ENCODE assay signal across 8 cellular contexts in the genomic region with DNA sequence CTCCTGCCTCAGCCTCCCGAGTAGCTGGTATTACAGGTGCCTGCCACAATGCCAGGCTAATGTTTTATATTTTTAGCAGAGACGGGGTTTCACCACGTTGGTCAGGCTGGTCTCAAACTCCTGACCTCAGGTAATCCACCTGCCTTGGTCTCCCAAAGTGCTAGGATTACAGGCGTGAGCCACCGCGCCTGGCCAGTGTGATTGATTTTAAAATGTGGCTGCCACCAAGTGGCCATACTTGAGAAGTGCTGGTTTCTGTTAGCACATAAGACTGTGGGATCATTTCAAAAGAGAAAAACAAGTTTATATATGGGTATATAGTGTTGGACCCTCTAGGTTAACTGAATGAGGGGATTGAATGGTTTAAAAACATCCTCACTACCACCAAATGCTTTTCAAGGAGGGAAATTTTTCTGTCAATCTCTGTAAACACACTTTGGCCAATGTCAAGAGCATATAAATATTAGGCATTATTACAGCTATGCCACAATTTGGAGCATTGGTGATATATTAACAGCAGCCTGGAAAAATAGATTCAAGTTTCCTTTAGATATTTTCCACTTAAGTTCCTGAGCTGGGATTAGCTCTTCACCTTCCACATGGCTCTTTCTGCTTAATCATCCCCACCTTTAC. TPM values are rescaled to one million over a fixed set of nuclear protein-coding genes. Genes with fewer than 3 reads are reported as not detected.
DNase-seq lines count a peak whose midpoint lies in the region; ATAC-seq and TF ChIP-seq lines count a peak whose summit lies in the region.

No MANE protein-coding gene starts in this region.

- H3K9ac ChIP-seq in HCT116 (ENCODE audit: low read length): no peak overlapping the region

- no peak for TF ChIP-seq POLR2A in HCT116 (IDR thresholded peaks at IDR 0.05; ENCODE audit: borderline replicate concordance, extremely low read depth, insufficient read depth, insufficient read length)

- CTCF ChIA-PET in HCT116 (lab: Charles Lee): interaction anchor here (1.0 to 1.8 kb wide), 3 partner anchors 37 to 189 kb away, joined by 3 to 16 read pairs (median 4); no protein-coding TSS in a partner anchor

- RAD21 ChIA-PET in HCT116 (lab: Charles Lee; ENCODE audit: low non-redundant PET in 1 of 2, low total read pairs in 2 of 2, uncharacterized antibody in 2 of 2, unreplicated experiment in 2 of 2): no interaction called here

- peak; percentile 13 for DNase-seq in HCT116 (ENCODE audit: low read depth, low spot score)
- peak; percentile 48 for DNase-seq in dedifferentiated amniotic fluid mesenchymal stem cell (ENCODE audit: extremely low spot score)
- peak in 1 of 2 donors; percentile 32 for DNase-seq in memory B cell (ENCODE audit: low spot score in 2 of 2)
- no peak for DNase-seq in aorta
- no peak for DNase-seq in OCI-M2 (lab: John Stamatoyannopoulos, UW; ENCODE audit: unreplicated experiment)
- no peak for DNase-seq in inferior parietal cortex (ENCODE audit: extremely low spot score)

- H3K27ac ChIP-seq in C4-2B (no peak overlapping the region), HCT116 (ENCODE audit: low read depth, low read length) (no peak overlapping the region), aorta (ENCODE audit: low read depth in 1 of 2, low read length in 2 of 2) (no peak overlapping the region)

- TF ChIP-seq CTCF in C4-2B (conservative IDR thresholded peaks at IDR 0.05): peak; percentile 82
- TF ChIP-seq CTCF in HCT116 (IDR thresholded peaks at IDR 0.05 in 2 of 3, conservative IDR thresholded peaks at IDR 0.05 in 1 of 3; ENCODE audit: borderline replicate concordance in 1 of 3, insufficient read depth in 1 of 3, low read depth in 2 of 3, low read length in 2 of 3): peak; percentile 52 to 65 (median 62); a peak in 5 of 6 replicates

- no peaks in the 10 kb centered on the region for H3K9me3 Mint-ChIP-seq in T-helper 1 cell treated with Interleukin-12 subunit alpha and Interleukin-12 subunit beta and Interleukin-4 antibody, amounts not matched to agents 30 μg/mL and 1 μg/mL, for 36 hours
- no peaks in the 10 kb centered on the region for H3K9me3 Mint-ChIP-seq in memory B cell

- H3K27ac Mint-ChIP-seq in T-helper 1 cell treated with Interleukin-12 subunit alpha and Interleukin-12 subunit beta and Interleukin-4 antibody, amounts not matched to agents 30 μg/mL and 1 μg/mL, for 36 hours: peak overlapping the region; percentile 62
- peak overlapping the region; percentile 58 for H3K27ac Mint-ChIP-seq in memory B cell

- no peaks in the 10 kb centered on the region for H4K20me1 ChIP-seq in HCT116 (ENCODE audit: insufficient read depth)

- no peaks in the 10 kb centered on the region for H3K9me2 ChIP-seq in HCT116 (ENCODE audit: insufficient read depth)

- H3K9me3 ChIP-seq in HCT116 (ENCODE audit: control insufficient read depth in 1 of 2, insufficient read depth in 1 of 2, low read depth in 1 of 2, low read length in 2 of 2) (no peaks in the 10 kb centered on the region), aorta (ENCODE audit: control insufficient read depth, low read length) (no peaks in the 10 kb centered on the region)

- H3K4me2 ChIP-seq in HCT116 (ENCODE audit: low read length): no peak overlapping the region

- no peaks in the 10 kb centered on the region for H3K27me3 ChIP-seq in HCT116 (ENCODE audit: insufficient read depth, low read length)
- no peaks in the 10 kb centered on the region for H3K27me3 ChIP-seq in aorta (ENCODE audit: control insufficient read depth in 1 of 2, insufficient read depth in 2 of 2, low read length in 1 of 2)

- WGBS in aorta, 2 donors: 35 to 40% methylated on average over 6 of the region's 6 CpGs

- H3K4me1 Mint-ChIP-seq in T-helper 1 cell treated with Interleukin-12 subunit alpha and Interleukin-12 subunit beta and Interleukin-4 antibody, amounts not matched to agents 30 μg/mL and 1 μg/mL, for 36 hours (ENCODE audit: low read depth): peaks cover 10% of the 10 kb centered on the region
- H3K4me1 Mint-ChIP-seq in memory B cell: peaks cover 2% of the 10 kb centered on the region

- POLR2A ChIA-PET in HCT116 (lab: Charles Lee): no interaction called here

- no peak overlapping the region for H3K4me3 Mint-ChIP-seq in T-helper 1 cell treated with Interleukin-12 subunit alpha and Interleukin-12 subunit beta and Interleukin-4 antibody, amounts not matched to agents 30 μg/mL and 1 μg/mL, for 36 hours
- no peak overlapping the region for H3K4me3 Mint-ChIP-seq in memory B cell

- TF ChIP-seq RAD21 in HCT116 (IDR thresholded peaks at IDR 0.05; ENCODE audit: low read depth): peak; percentile 72

- peaks cover 68% of the 10 kb centered on the region for H3K36me3 Mint-ChIP-seq in T-helper 1 cell treated with Interleukin-12 subunit alpha and Interleukin-12 subunit beta and Interleukin-4 antibody, amounts not matched to agents 30 μg/mL and 1 μg/mL, for 36 hours (ENCODE audit: low read depth)
- peaks cover 42% of the 10 kb centered on the region for H3K36me3 Mint-ChIP-seq in memory B cell

- H3K4me1 ChIP-seq in HCT116 (ENCODE audit: control insufficient read depth in 1 of 2, insufficient read depth in 2 of 2, low read length in 2 of 2): no peaks in the 10 kb centered on the region
- no peaks in the 10 kb centered on the region for H3K4me1 ChIP-seq in aorta (ENCODE audit: control insufficient read depth in 1 of 2, insufficient read depth in 2 of 2, low read length in 2 of 2)

- no peak overlapping the region for H2AFZ ChIP-seq in HCT116 (ENCODE audit: low read depth, low read length, poor library complexity, severe bottlenecking)

- no TSS peak for BruUV-seq in HCT116 (replicated peaks; lab: Mats Ljungman, UMichigan)

- ATAC-seq in HCT116: peak; percentile 88
- peak; percentile 68 for ATAC-seq in memory B cell (ENCODE audit: low read depth)
- ATAC-seq in aorta (ENCODE audit: low FRiP score): peak; percentile 65

- intact Hi-C loops in HCT116 (cut with micrococcal nuclease) (loop anchor here (1.0 kb wide), 2 partner anchors 153 to 189 kb away; no protein-coding TSS in a partner anchor), aorta (cut with DNase I) (loop anchor here (5.0 kb wide), 1 partner anchor 154 kb away; no protein-coding TSS in a partner anchor)

- H3K4me3 ChIP-seq in HCT116 (replicated peaks in 1 of 2; ENCODE audit: low read depth in 1 of 2, low read length in 2 of 2): no peak overlapping the region
- H3K4me3 ChIP-seq in aorta (ENCODE audit: low read length in 2 of 2): no peak overlapping the region

- peaks cover 70 to 72% of the 10 kb centered on the region in 2 experiments for H3K36me3 ChIP-seq in HCT116 (ENCODE audit: control insufficient read depth in 1 of 2, insufficient read depth in 2 of 2, low read length in 2 of 2)
- peaks cover 14 to 23% of the 10 kb centered on the region in 2 donors for H3K36me3 ChIP-seq in aorta (ENCODE audit: control insufficient read depth in 1 of 2, insufficient read depth in 2 of 2, low read length in 1 of 2)

- no peaks in the 10 kb centered on the region for H3K79me2 ChIP-seq in HCT116 (ENCODE audit: insufficient read depth, low read length)

- no peaks in the 10 kb centered on the region for H3K27me3 Mint-ChIP-seq in T-helper 1 cell treated with Interleukin-12 subunit alpha and Interleukin-12 subunit beta and Interleukin-4 antibody, amounts not matched to agents 30 μg/mL and 1 μg/mL, for 36 hours (ENCODE audit: low read depth)
- H3K27me3 Mint-ChIP-seq in memory B cell: no peaks in the 10 kb centered on the region

TF ChIP-seq in HCT116, 20 proteins besides CTCF, POLR2A, EP300 and RAD21:
- no peak for TF ChIP-seq EGR1 (IDR thresholded peaks at IDR 0.05; ENCODE audit: low read depth)
TF ChIP-seq in HCT116: peak in this region for 0.

RNA-seq across cellular contexts. Expression of a gene that starts 13.5 kb away (rescaled TPM):
- total RNA-seq in HCT116 (2021; ENCODE audit: unreplicated experiment) (13.5 TPM), aorta (1 to 10 TPM; 4.3 to 6.1 TPM)
- polyA plus RNA-seq in HCT116 (2012): 5.6 and 7.3 TPM in 2 replicates
- polyA plus RNA-seq in aorta: 1 to 10 TPM in 1 of 2 donors, under 1 TPM in 1; 0.75 to 2.7 TPM

RNA-seq across cellular contexts. Expression of a gene that starts 18.9 kb away (rescaled TPM):
- total RNA-seq in HCT116 (2021; ENCODE audit: unreplicated experiment): 98.1 TPM
- polyA plus RNA-seq in HCT116 (2012): 58.9 and 59.8 TPM in 2 replicates
- 100 to 1,000 TPM in 1 of 2 donors, 10 to 100 TPM in 1; 99.1 to 108 TPM for total RNA-seq in aorta
- polyA plus RNA-seq in aorta: 10 to 100 TPM; 51.8 to 58.3 TPM

RNA-seq across cellular contexts. Expression of a gene that starts 34.9 kb away (rescaled TPM):
- 35.7 TPM for total RNA-seq in HCT116 (2021; ENCODE audit: unreplicated experiment)
- 29.2 and 33.0 TPM in 2 replicates for polyA plus RNA-seq in HCT116 (2012)
- total RNA-seq in aorta: 10 to 100 TPM; 30.5 to 47.0 TPM
- polyA plus RNA-seq in aorta: 10 to 100 TPM; 10.1 to 29.4 TPM

Comparison
In these comparisons a context has a peak if more than half of its experiments do, and no peak if none do; other contexts are left out.
1. DNase-seq: peak in HCT116 (single experiment) and dedifferentiated amniotic fluid mesenchymal stem cell (single experiment); none in aorta (0 of 2), OCI-M2 (single experiment) and inferior parietal cortex (single experiment).
2. Peak in every context shown above with its lines, with median percentiles within 50 percentile points of each other: ATAC-seq.